11 cellular contexts compared by ENCODE assay signal in genomic region chr11:85948884-85949283, GRCh38.
DNase-seq lines count a peak whose midpoint lies in the region; ATAC-seq and TF ChIP-seq lines count a peak whose summit lies in the region.
"Had no signal": no experiment of that assay in that cellular context is flagged by ENCODE, and none has a peak within 500 bp of the region (broad histone marks: within the 10 kb centered on the region; RNA-seq: fewer than 3 reads in every experiment).

No MANE protein-coding gene starts in this region.

- H2AFZ ChIP-seq in parathyroid adenoma, result no peak overlapping the region

- ATAC-seq in GM18909 (IDR thresholded peaks at IDR 0.05; ENCODE audit: poor library complexity, unreplicated experiment) (peak; percentile 36), HG02588 (IDR thresholded peaks at IDR 0.05; ENCODE audit: unreplicated experiment) (peak; percentile 42), left cardiac atrium (no peak)

- H3K27ac ChIP-seq in parathyroid adenoma, result peak overlapping the region; percentile 72

- no peak for TF ChIP-seq CTCF in parathyroid adenoma (IDR thresholded peaks at IDR 0.05)

- no peak overlapping the region for H3K4me2 ChIP-seq in parathyroid adenoma (ENCODE audit: low read length)

- no peaks in the 10 kb centered on the region for H3K36me3 ChIP-seq in parathyroid adenoma (ENCODE audit: control insufficient read depth, insufficient read depth, low read length)

- H3K9me3 Mint-ChIP-seq in T-helper 2 cell treated with Interferon-gamma antibody and Interleukin-4, amounts not matched to agents 5 μg/mL and 100 μg/mL, for 36 hours, result peaks cover 25% of the 10 kb centered on the region

- H3K4me1 Mint-ChIP-seq in T-helper 2 cell treated with Interferon-gamma antibody and Interleukin-4, amounts not matched to agents 5 μg/mL and 100 μg/mL, for 36 hours (ENCODE audit: low read depth), result peaks cover 28% of the 10 kb centered on the region

- no peak overlapping the region for H3K4me3 Mint-ChIP-seq in T-helper 2 cell treated with Interferon-gamma antibody and Interleukin-4, amounts not matched to agents 5 μg/mL and 100 μg/mL, for 36 hours
- H3K4me3 Mint-ChIP-seq: CD4-positive, alpha-beta memory T cell had no signal

- peak overlapping the region; percentile 13 for H3K27ac Mint-ChIP-seq in T-helper 2 cell treated with Interferon-gamma antibody and Interleukin-4, amounts not matched to agents 5 μg/mL and 100 μg/mL, for 36 hours

- no peaks in the 10 kb centered on the region for H3K27me3 ChIP-seq in parathyroid adenoma (ENCODE audit: control insufficient read depth, insufficient read depth, low read length)

- H3K9me3 ChIP-seq in parathyroid adenoma (ENCODE audit: control insufficient read depth, low read length), result no peaks in the 10 kb centered on the region

- no peaks in the 10 kb centered on the region for H3K79me2 ChIP-seq in parathyroid adenoma

- no peak overlapping the region for H3K9ac ChIP-seq in parathyroid adenoma

- DNase-seq in T-helper 2 cell treated with Interferon-gamma antibody and Interleukin-4, amounts not matched to agents 5 μg/mL and 100 μg/mL, for 36 hours (ENCODE audit: low spot score), result no peak
- no peak for DNase-seq in DMS 273 (lab: John Stamatoyannopoulos, UW; ENCODE audit: unreplicated experiment)
- DNase-seq in stimulated activated CD4-positive, alpha-beta T cell treated with anti-CD3 and anti-CD28 coated beads, Interleukin-1b, Interleukin-23, amount 100 ng/mL, for 48 hours, result no peak
- no peak for DNase-seq in left cardiac atrium
- DNase-seq: caudate nucleus; CD4-positive, alpha-beta memory T cell; KBM-7; T-helper 9 cell had no signal

- no peaks in the 10 kb centered on the region for H3K27me3 Mint-ChIP-seq in T-helper 2 cell treated with Interferon-gamma antibody and Interleukin-4, amounts not matched to agents 5 μg/mL and 100 μg/mL, for 36 hours (ENCODE audit: low read depth)
- H3K27me3 Mint-ChIP-seq: CD4-positive, alpha-beta memory T cell had no signal

- peaks cover 27% of the 10 kb centered on the region for H3K36me3 Mint-ChIP-seq in T-helper 2 cell treated with Interferon-gamma antibody and Interleukin-4, amounts not matched to agents 5 μg/mL and 100 μg/mL, for 36 hours (ENCODE audit: low read depth)

- no peak overlapping the region for H3K4me3 ChIP-seq in parathyroid adenoma (ENCODE audit: low read depth, low read length)

- peaks cover 14% of the 10 kb centered on the region for H3K4me1 ChIP-seq in parathyroid adenoma

- intact Hi-C loops in left cardiac atrium (cut with DNase I), result loop anchor here (10.0 kb wide), 2 partner anchors 94 to 256 kb away; partner anchors contain the start of gene CCDC83 (in 1 of the 2)

Comparison
In these comparisons a context has a peak if more than half of its experiments do, and no peak if none do; other contexts are left out.
1. ATAC-seq: peak in GM18909 (single experiment) and HG02588 (single experiment); none in left cardiac atrium (0 of 2).